Comparison of ENCODE assay signal across 1 cellular context in genomic region chr10:78718032-78718572, GRCh38.
TF ChIP-seq lines count a peak whose summit lies in the region.

No MANE protein-coding gene starts in this region.

TF ChIP-seq in IMR-90, 13 proteins besides CTCF, POLR2A, EP300 and RAD21:
- TF ChIP-seq FOS (IDR thresholded peaks at IDR 0.05; ENCODE audit: low read depth, low read length) (0 out of 2 replicates have a peak, but pooled peaks have one; percentile 10), RCOR1 (IDR thresholded peaks at IDR 0.05; ENCODE audit: insufficient replicate concordance, low read length) (no peak)
